Comparison of ENCODE assay signal across 15 cellular contexts in genomic region chr9:109124089-109124488, GRCh38. TPM values are rescaled to one million over a fixed set of nuclear protein-coding genes. Genes with fewer than 3 reads are reported as not detected.
DNase-seq lines count a peak whose midpoint lies in the region; FAIRE-seq and TF ChIP-seq lines count a peak whose summit lies in the region.
"Had no signal": no experiment of that assay in that cellular context is flagged by ENCODE, and none has a peak within 500 bp of the region (broad histone marks: within the 10 kb centered on the region; RNA-seq: fewer than 3 reads in every experiment).

No MANE protein-coding gene starts in this region.

- TF ChIP-seq CTCF in OCI-LY3 (IDR thresholded peaks at IDR 0.05; ENCODE audit: low read depth, low read length) (no peak), RWPE1 (conservative IDR thresholded peaks at IDR 0.05; ENCODE audit: low read depth) (no peak)

- no peak overlapping the region for H3K9ac ChIP-seq in Karpas-422 (ENCODE audit: low read length)
- H3K9ac ChIP-seq in OCI-LY3 (ENCODE audit: low read length) = no peak overlapping the region

- H3K9me3 ChIP-seq in Karpas-422 (ENCODE audit: low read length) (no peaks in the 10 kb centered on the region), OCI-LY3 (ENCODE audit: insufficient read depth, low read length) (no peaks in the 10 kb centered on the region), small intestine (ENCODE audit: control insufficient read depth, low read depth) (no peaks in the 10 kb centered on the region)

- H3K9me2 ChIP-seq in Karpas-422 (replicated peaks; ENCODE audit: insufficient read depth, low read length) = no peaks in the 10 kb centered on the region

- H3K27ac ChIP-seq in Karpas-422 (ENCODE audit: low read length) (no peak overlapping the region), OCI-LY3 (ENCODE audit: low read length) (no peak overlapping the region), small intestine (ENCODE audit: low read depth in 1 of 2, low read length in 1 of 2) (no peak overlapping the region), RWPE1 (no peak overlapping the region)
- H3K27ac ChIP-seq: 22Rv1 had no signal

- H3K4me2 ChIP-seq in Karpas-422 (ENCODE audit: low read depth, low read length, poor library complexity, severe bottlenecking) (no peak overlapping the region), OCI-LY3 (ENCODE audit: low read length) (no peak overlapping the region)

- H3K36me3 ChIP-seq in Karpas-422 (ENCODE audit: insufficient read depth, low read length) (no peaks in the 10 kb centered on the region), OCI-LY3 (replicated peaks; ENCODE audit: low read depth, low read length) (no peaks in the 10 kb centered on the region), small intestine (ENCODE audit: control insufficient read depth in 2 of 2, insufficient read depth in 2 of 2, low read length in 2 of 2) (no peaks in the 10 kb centered on the region)

- peak; percentile 56 for DNase-seq in DMS53 (lab: John Stamatoyannopoulos, UW)
- DNase-seq in DMS53 treated with DMSO at 0.1 percent for 48 hours (lab: John Stamatoyannopoulos, UW; ENCODE audit: unreplicated experiment) = no peak
- DNase-seq in Karpas-422 = no peak
- peak; percentile 33 for DNase-seq in small intestine
- DNase-seq in RWPE1 (ENCODE audit: low spot score) = no peak
- no peak for DNase-seq in COLO668 (lab: John Stamatoyannopoulos, UW; ENCODE audit: unreplicated experiment)
- no peak for DNase-seq in H4 (ENCODE audit: low spot score)
- DNase-seq: CD4-positive, CD25-positive, alpha-beta regulatory T cell; HCEC 1CT; HFFc6; IMR-90 had no signal

- H3K4me3 ChIP-seq in Karpas-422 (ENCODE audit: low read length) = no peak overlapping the region
- no peak overlapping the region for H3K4me3 ChIP-seq in OCI-LY3 (ENCODE audit: low read length)
- H3K4me3 ChIP-seq in small intestine (ENCODE audit: low read depth in 1 of 2, low read length in 2 of 2) = no peak overlapping the region

- H3K4me1 ChIP-seq in Karpas-422 (ENCODE audit: low read length) = peaks cover 20% of the 10 kb centered on the region
- peaks cover 19% of the 10 kb centered on the region for H3K4me1 ChIP-seq in OCI-LY3 (ENCODE audit: low read length)
- H3K4me1 ChIP-seq in small intestine (ENCODE audit: control insufficient read depth in 2 of 2, insufficient read depth in 1 of 2, low read depth in 1 of 2, low read length in 1 of 2) = peaks cover 3 to 9% of the 10 kb centered on the region in 2 donors

- CTCF ChIA-PET in RWPE1 (lab: Yijun Ruan, JAX) = interaction anchor here (0.6 kb wide), 1 partner anchor 59 kb away, joined by 3 read pairs; no protein-coding TSS in a partner anchor

- 15 to 60% (median 49%) methylated on average over 2 of the region's 2 CpGs for WGBS in small intestine, 3 donors

- H2AFZ ChIP-seq in Karpas-422 (ENCODE audit: low read length) = peak overlapping the region; percentile 9; the same call in 1 of the 2 replicates
- peak overlapping the region; percentile 92; the same call in 1 of the 2 replicates for H2AFZ ChIP-seq in OCI-LY3 (ENCODE audit: low read depth, low read length)

- no peak for FAIRE-seq in small intestine (lab: Jason Lieb, UNC)
- FAIRE-seq: GM19239, H1 had no signal

- POLR2A ChIA-PET in RWPE1 (lab: Yijun Ruan, JAX; ENCODE audit: low non-redundant PET) = no interaction called here

- H3K79me2 ChIP-seq in Karpas-422 (ENCODE audit: low read length) = peaks cover 6% of the 10 kb centered on the region
- H3K79me2 ChIP-seq in OCI-LY3 (ENCODE audit: low read length) = peaks cover 6% of the 10 kb centered on the region

- H3K27me3 ChIP-seq in Karpas-422 (ENCODE audit: low read length) (no peaks in the 10 kb centered on the region), OCI-LY3 (ENCODE audit: low read depth, low read length) (no peaks in the 10 kb centered on the region), small intestine (ENCODE audit: control insufficient read depth in 2 of 2, insufficient read depth in 2 of 2, low read length in 2 of 2) (no peaks in the 10 kb centered on the region)

- H4K20me1 ChIP-seq in Karpas-422 (ENCODE audit: insufficient read depth, low read depth, low read length) (peaks cover 1% of the 10 kb centered on the region; the same call in 1 of the 2 replicates), OCI-LY3 (ENCODE audit: insufficient read depth, low read length) (peaks cover under 1% of the 10 kb centered on the region)

RNA-seq across cellular contexts. Expression of gene TMEM245, which starts 4.3 kb away (rescaled TPM):
- 24.2 and 37.9 TPM in 2 replicates for total RNA-seq in Karpas-422 (2014; rRNA removed; shearing (Covaris generic); ENCODE audit: low replicate concordance)
- polyA plus RNA-seq in small intestine = 10 to 100 TPM in 1 of 3 donors, 1 to 10 TPM in 2; 4.3 to 12.9 (median 6.7) TPM
- 34.7 and 39.0 TPM in 2 replicates for total RNA-seq in H4 (2014; rRNA removed; shearing (Covaris generic))

RNA-seq across cellular contexts. Expression of gene FRRS1L, which starts 43.0 kb away (rescaled TPM):
- not detected in 2 replicates for total RNA-seq in Karpas-422 (2014; rRNA removed; shearing (Covaris generic); ENCODE audit: low replicate concordance)
- polyA plus RNA-seq in small intestine = under 1 TPM in 2 of 3 donors, not detected in 1; under 0.01 to 0.85 TPM
- total RNA-seq in H4 (2014; rRNA removed; shearing (Covaris generic)) = not detected in 2 replicates
- total RNA-seq: CD4-positive, CD25-positive, alpha-beta regulatory T cell; HFFc6 had no signal
- polyA plus RNA-seq: CD4-positive, CD25-positive, alpha-beta regulatory T cell had no signal

Comparison
In these comparisons a context has a peak if more than half of its experiments do, and no peak if none do; other contexts are left out.
1. DNase-seq: peak in DMS53 (single experiment) and small intestine (single experiment); none in DMS53 treated with DMSO at 0.1 percent for 48 hours (single experiment), Karpas-422 (single experiment), RWPE1 (single experiment), COLO668 (single experiment) and H4 (single experiment).